ENCODE assay signal across 1 cellular context in genomic region chr17:41966453-41967140, GRCh38.
TF ChIP-seq lines count a peak whose summit lies in the region.

Gene CNP, plus strand, starts transcription at chr17:41966795. Its CDS starts 90 bp downstream, at chr17:41966885.

TF ChIP-seq in GM12878, 131 proteins besides CTCF, POLR2A, EP300 and RAD21 (continued from another document):
- TF ChIP-seq CUX1 (IDR thresholded peaks at IDR 0.05; ENCODE audit: insufficient replicate concordance, low read depth, low read length) (no peak), BCLAF1 (IDR thresholded peaks at IDR 0.05) (no peak), TCF7 (IDR thresholded peaks at IDR 0.05; ENCODE audit: borderline replicate concordance) (no peak), JUNB (IDR thresholded peaks at IDR 0.05) (no peak), MAX (IDR thresholded peaks at IDR 0.05; ENCODE audit: low read depth, low read length) (peak; percentile 84), FOXK2 (IDR thresholded peaks at IDR 0.05) (no peak), IKZF2 (IDR thresholded peaks at IDR 0.05) (0 out of 4 replicates have a peak, but pooled peaks of 1 of the 2 experiments have one; percentile 11), NR2C1 (IDR thresholded peaks at IDR 0.05) (no peak), YBX1 (IDR thresholded peaks at IDR 0.05) (no peak), CHD2 (IDR thresholded peaks at IDR 0.05; ENCODE audit: borderline replicate concordance, low read depth, low read length) (peak; percentile 99), IKZF1 (conservative IDR thresholded peaks at IDR 0.05) (peak; percentile 76), FOXM1 (IDR thresholded peaks at IDR 0.05; ENCODE audit: low read depth, low read length) (0 out of 2 replicates have a peak, but pooled peaks have one; percentile 3)
